Comparison of ENCODE assay signal across 25 cellular contexts in genomic region chr3:193507566-193507965, GRCh38. TPM values are rescaled to one million over a fixed set of nuclear protein-coding genes. Genes with fewer than 3 reads are reported as not detected.
"Had no signal": no experiment of that assay in that cellular context is flagged by ENCODE, and none has a peak within 500 bp of the region (broad histone marks: within the 10 kb centered on the region; RNA-seq: fewer than 3 reads in every experiment).

No MANE protein-coding gene starts in this region.

- H3K4me3 ChIP-seq: breast epithelium, esophagus squamous epithelium, heart right ventricle, left ventricle myocardium inferior, right lobe of liver, skin epidermis, suprapubic skin, tibial nerve, vagina had no signal

- H3K27ac ChIP-seq: breast epithelium, epithelial cell of prostate, esophagus squamous epithelium, heart right ventricle, left ventricle myocardium inferior, right lobe of liver, skin epidermis, suprapubic skin, tibial nerve, vagina had no signal

- H3K27ac Mint-ChIP-seq: activated CD4-positive, alpha-beta T cell treated with anti-CD3 and anti-CD28 coated beads for 36 hours; activated naive CD4-positive, alpha-beta T cell treated with anti-CD3 and anti-CD28 coated beads, Interleukin-2, amount 10 ng/mL, durations not matched to agents 7 days and 5 days; activated naive CD8-positive, alpha-beta T cell treated with anti-CD3 and anti-CD28 coated beads, Interleukin-2, amount 10 ng/mL, durations not matched to agents 7 days and 5 days; dendritic cell treated with granulocyte-macrophage colony-stimulating factor and Interleukin-4, amounts not matched to agents 40 ng/mL and 50 ng/mL, for 4 days; nephron had no signal

- H3K9me3 Mint-ChIP-seq: activated naive CD4-positive, alpha-beta T cell treated with anti-CD3 and anti-CD28 coated beads, Interleukin-2, amount 10 ng/mL, durations not matched to agents 7 days and 5 days; activated naive CD8-positive, alpha-beta T cell treated with anti-CD3 and anti-CD28 coated beads, Interleukin-2, amount 10 ng/mL, durations not matched to agents 7 days and 5 days; central memory CD8-positive, alpha-beta T cell; dendritic cell treated with granulocyte-macrophage colony-stimulating factor and Interleukin-4, amounts not matched to agents 40 ng/mL and 50 ng/mL, for 4 days; nephron had no signal

- DNase-seq: activated CD4-positive, alpha-beta T cell treated with anti-CD3 and anti-CD28 coated beads for 36 hours; activated CD4-positive, CD25-positive, alpha-beta regulatory T cell; activated effector memory CD4-positive, alpha-beta T cell treated with anti-CD3 and anti-CD28 coated beads, Interleukin-2, amount 50 U/mL, for 16 hours; activated naive CD4-positive, alpha-beta T cell treated with anti-CD3 and anti-CD28 coated beads, Interleukin-2, amount 10 ng/mL, durations not matched to agents 7 days and 5 days; activated naive CD8-positive, alpha-beta T cell treated with anti-CD3 and anti-CD28 coated beads, Interleukin-2, amount 10 ng/mL, durations not matched to agents 7 days and 5 days; amniotic stem cell; esophagus squamous epithelium; foreskin melanocyte; heart right ventricle; left ventricle myocardium inferior; right lobe of liver; stimulated activated CD4-positive, alpha-beta T cell treated with anti-CD3 and anti-CD28 coated beads, Interleukin-2, amount 100 ng/mL, for 24 hours; stimulated activated naive CD4-positive, alpha-beta T cell had no signal

- ATAC-seq: activated CD4-positive, alpha-beta T cell treated with anti-CD3 and anti-CD28 coated beads for 36 hours; heart right ventricle; right lobe of liver had no signal

- H3K36me3 ChIP-seq: breast epithelium, esophagus squamous epithelium, heart right ventricle, left ventricle myocardium inferior, right lobe of liver, suprapubic skin, tibial nerve, vagina had no signal

- H3K4me1 Mint-ChIP-seq: activated CD4-positive, alpha-beta T cell treated with anti-CD3 and anti-CD28 coated beads for 36 hours; activated naive CD4-positive, alpha-beta T cell treated with anti-CD3 and anti-CD28 coated beads, Interleukin-2, amount 10 ng/mL, durations not matched to agents 7 days and 5 days; activated naive CD8-positive, alpha-beta T cell treated with anti-CD3 and anti-CD28 coated beads, Interleukin-2, amount 10 ng/mL, durations not matched to agents 7 days and 5 days; central memory CD8-positive, alpha-beta T cell; nephron had no signal

- H3K4me1 ChIP-seq: breast epithelium, esophagus squamous epithelium, heart right ventricle, left ventricle myocardium inferior, right lobe of liver, suprapubic skin, tibial nerve, vagina had no signal

- H3K4me3 Mint-ChIP-seq: activated CD4-positive, alpha-beta T cell treated with anti-CD3 and anti-CD28 coated beads for 36 hours; activated naive CD4-positive, alpha-beta T cell treated with anti-CD3 and anti-CD28 coated beads, Interleukin-2, amount 10 ng/mL, durations not matched to agents 7 days and 5 days; activated naive CD8-positive, alpha-beta T cell treated with anti-CD3 and anti-CD28 coated beads, Interleukin-2, amount 10 ng/mL, durations not matched to agents 7 days and 5 days; central memory CD8-positive, alpha-beta T cell; dendritic cell treated with granulocyte-macrophage colony-stimulating factor and Interleukin-4, amounts not matched to agents 40 ng/mL and 50 ng/mL, for 4 days; nephron had no signal

- H3K9me3 ChIP-seq: breast epithelium, esophagus squamous epithelium, heart right ventricle, left ventricle myocardium inferior, right lobe of liver, suprapubic skin, tibial nerve, vagina had no signal

- H3K27me3 Mint-ChIP-seq: activated naive CD4-positive, alpha-beta T cell treated with anti-CD3 and anti-CD28 coated beads, Interleukin-2, amount 10 ng/mL, durations not matched to agents 7 days and 5 days; activated naive CD8-positive, alpha-beta T cell treated with anti-CD3 and anti-CD28 coated beads, Interleukin-2, amount 10 ng/mL, durations not matched to agents 7 days and 5 days; central memory CD8-positive, alpha-beta T cell had no signal

- H3K27me3 ChIP-seq: breast epithelium, esophagus squamous epithelium, right lobe of liver, suprapubic skin, tibial nerve, vagina had no signal

- H3K36me3 Mint-ChIP-seq: activated naive CD4-positive, alpha-beta T cell treated with anti-CD3 and anti-CD28 coated beads, Interleukin-2, amount 10 ng/mL, durations not matched to agents 7 days and 5 days; activated naive CD8-positive, alpha-beta T cell treated with anti-CD3 and anti-CD28 coated beads, Interleukin-2, amount 10 ng/mL, durations not matched to agents 7 days and 5 days had no signal

RNA-seq across cellular contexts. Expression of gene ATP13A4, which starts 47.1 kb away (rescaled TPM):
- total RNA-seq: glomerular endothelial cell, lung microvascular endothelial cell, osteoblast had no signal
